28 cellular contexts compared by ENCODE assay signal in the genomic region with DNA sequence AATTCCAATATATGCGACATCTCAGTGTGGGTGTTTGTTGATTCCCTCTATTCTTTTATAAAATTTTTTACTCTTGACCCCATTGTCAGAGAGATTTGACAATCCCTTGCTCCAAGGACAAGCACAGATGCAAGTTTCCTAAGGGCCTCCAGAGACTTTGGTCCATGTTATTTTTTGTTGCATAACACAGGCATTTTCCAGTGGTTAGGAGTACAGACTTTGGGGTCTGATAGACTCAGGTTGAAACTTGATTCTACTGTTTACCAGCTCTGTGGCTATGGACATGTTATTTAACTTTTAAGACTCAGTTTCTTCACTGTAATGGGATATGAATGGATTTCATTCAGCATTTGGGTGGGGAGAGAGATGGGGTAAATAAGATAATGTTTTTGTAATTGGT.
"Had no signal": no experiment of that assay in that cellular context is flagged by ENCODE, and none has a peak within 500 bp of the region (broad histone marks: within the 10 kb centered on the region; RNA-seq: fewer than 3 reads in every experiment).

No MANE protein-coding gene starts in this region.

- ATAC-seq: esophagus mucosa; foreskin keratinocyte; mucosa of descending colon; naive thymus-derived CD4-positive, alpha-beta T cell; right cardiac atrium; stimulated activated naive CD8-positive, alpha-beta T cell treated with anti-CD3 and anti-CD28 coated beads, Interleukin-15, amount 100 ng/mL, for 72 hours; upper lobe of right lung had no signal

- H3K27me3 ChIP-seq: colonic mucosa, foreskin keratinocyte, ovary, suprapubic skin, transverse colon, upper lobe of right lung, uterus had no signal

- H3K4me1 ChIP-seq: colonic mucosa, foreskin keratinocyte, psoas muscle, suprapubic skin, transverse colon, upper lobe of right lung, uterus had no signal

- H3K4me2 ChIP-seq: smooth muscle cell had no signal

- H3K9me3 ChIP-seq: colonic mucosa, mucosa of descending colon, ovary, psoas muscle, suprapubic skin, transverse colon, upper lobe of right lung, uterus had no signal

- H3K27ac ChIP-seq: colonic mucosa, epithelial cell of prostate, foreskin keratinocyte, ovary, psoas muscle, suprapubic skin, transverse colon, upper lobe of right lung, uterus had no signal

- H3K4me3 ChIP-seq: colonic mucosa, lung, mucosa of descending colon, ovary, psoas muscle, smooth muscle cell, suprapubic skin, transverse colon, upper lobe of right lung, uterus had no signal

- FAIRE-seq: keratinocyte had no signal

- DNase-seq: colonic mucosa; effector CD8-positive, alpha-beta T cell; endodermal cell; foreskin keratinocyte; mesenchymal stem cell; mucosa of descending colon; naive thymus-derived CD4-positive, alpha-beta T cell; nephron progenitor cell; nucleus accumbens; ovary; posterior cingulate gyrus; psoas muscle; right cardiac atrium; stimulated activated CD4-positive, alpha-beta T cell treated with anti-CD3 and anti-CD28 coated beads, Interleukin-12 subunit alpha, Interleukin-12 subunit beta, amount 100 ng/mL, for 4 hours; stimulated activated CD4-positive, alpha-beta T cell treated with anti-CD3 and anti-CD28 coated beads, Interleukin-1b, Interleukin-23, amount 100 ng/mL, for 48 hours; stimulated activated CD4-positive, alpha-beta T cell treated with anti-CD3 and anti-CD28 coated beads, Interleukin-4, amount 100 ng/mL, for 1 hour; stimulated activated CD8-positive, alpha-beta memory T cell treated with anti-CD3 and anti-CD28 coated beads, Interleukin-4, amount 100 ng/mL, for 48 hours; stimulated activated naive CD4-positive, alpha-beta T cell; stimulated activated naive CD8-positive, alpha-beta T cell treated with anti-CD3 and anti-CD28 coated beads, Interleukin-15, amount 100 ng/mL, for 72 hours; transverse colon; upper lobe of right lung; uterus had no signal

- H3K36me3 ChIP-seq: colonic mucosa, ovary, suprapubic skin, transverse colon, upper lobe of right lung, uterus had no signal
